Comparison of ENCODE assay signal across 11 cellular contexts in genomic region chr2:46988733-46989481, GRCh38. TPM values are rescaled to one million over a fixed set of nuclear protein-coding genes. Genes with fewer than 3 reads are reported as not detected.
A peak's percentile ranks its signal among the peaks of the same experiment; 100 is the strongest.
DNase-seq lines count a peak whose midpoint lies in the region; ATAC-seq, FAIRE-seq and TF ChIP-seq lines count a peak whose summit lies in the region.
"Had no signal": no experiment of that assay in that cellular context is flagged by ENCODE, and none has a peak within 500 bp of the region (broad histone marks: within the 10 kb centered on the region; RNA-seq: fewer than 3 reads in every experiment).

No MANE protein-coding gene starts in this region.

- no peak overlapping the region for H3K4me3 Mint-ChIP-seq in activated CD8-positive, alpha-beta T cell treated with anti-CD3 and anti-CD28 coated beads, Interleukin-2, amount 10 ng/mL, durations not matched to agents 7 days and 5 days
- H3K4me3 Mint-ChIP-seq: activated T-cell treated with anti-CD3 and anti-CD28 coated beads, Interleukin-2, amount 50 U/mL, for 72 hours had no signal

- 0 out of 2 replicates have a peak, but pooled peaks cover 2% of the 10 kb centered on the region for H4K20me1 ChIP-seq in K562 (replicated peaks; ENCODE audit: control insufficient read depth, insufficient read depth, low read length)

- no peak overlapping the region for H3K27ac Mint-ChIP-seq in activated CD8-positive, alpha-beta T cell treated with anti-CD3 and anti-CD28 coated beads, Interleukin-2, amount 10 ng/mL, durations not matched to agents 7 days and 5 days
- H3K27ac Mint-ChIP-seq: activated T-cell treated with anti-CD3 and anti-CD28 coated beads, Interleukin-2, amount 50 U/mL, for 72 hours had no signal

- no peaks in the 10 kb centered on the region for H3K9me3 ChIP-seq in K562 (replicated peaks; ENCODE audit: control insufficient read depth, insufficient read depth, low read depth, low read length)
- H3K9me3 ChIP-seq in stomach smooth muscle (ENCODE audit: control insufficient read depth in 2 of 2, low read length in 2 of 2) = no peaks in the 10 kb centered on the region

- H3K4me1 Mint-ChIP-seq in activated CD8-positive, alpha-beta T cell treated with anti-CD3 and anti-CD28 coated beads, Interleukin-2, amount 10 ng/mL, durations not matched to agents 7 days and 5 days (ENCODE audit: low read depth) = peaks cover 33% of the 10 kb centered on the region

- TF ChIP-seq RAD21 in K562 (CRISPR knock-in tag; conservative IDR thresholded peaks at IDR 0.05 in 1 of 2, IDR thresholded peaks at IDR 0.05 in 1 of 2) = no peak

- H3K9ac ChIP-seq in K562 (ENCODE audit: insufficient read depth in 1 of 2, low read depth in 2 of 2, low read length in 2 of 2) (no peak overlapping the region; a peak in 1 of 4 replicates), stomach smooth muscle (ENCODE audit: low read length in 2 of 2) (peak overlapping the region; percentile 55 to 72)
- H3K9ac ChIP-seq: parathyroid adenoma had no signal

- H3K27ac ChIP-seq in K562 (ENCODE audit: extremely low read depth, low read depth, low read length) (no peak overlapping the region), stomach smooth muscle (ENCODE audit: low read length) (peak overlapping the region; percentile 93)
- H3K27ac ChIP-seq: parathyroid adenoma had no signal

- no peak for TF ChIP-seq EP300 in K562 (IDR thresholded peaks at IDR 0.05; ENCODE audit: low read length)

- POLR2A ChIA-PET in K562 (lab: Yijun Ruan, JAX) = interaction anchor here (0.5 kb wide), 1 partner anchor 333 kb away, joined by 3 read pairs; no protein-coding TSS in a partner anchor
- POLR2A ChIA-PET in activated CD8-positive, alpha-beta T cell treated with anti-CD3 and anti-CD28 coated beads, Interleukin-2, amount 10 ng/mL, durations not matched to agents 7 days and 5 days (lab: Charles Lee) = interaction anchor here (1.0 kb wide), 1 partner anchor 47 kb away, joined by 4 read pairs; no protein-coding TSS in a partner anchor

- no peak overlapping the region for H2AFZ ChIP-seq in K562 (ENCODE audit: low read depth, low read length)
- H2AFZ ChIP-seq: parathyroid adenoma had no signal

- in situ Hi-C loops in K562 (cut with MboI) = no loop called here

- 0 out of 6 replicates have a peak, but pooled peaks of 1 of the 3 experiments have one; percentile 18 for TF ChIP-seq CTCF in K562 (IDR thresholded peaks at IDR 0.05 in 2 of 3, conservative IDR thresholded peaks at IDR 0.05 in 1 of 3; ENCODE audit: insufficient read depth in 2 of 3, low read depth in 1 of 3, low read length in 3 of 3)

- no peak for TF ChIP-seq POLR2A in K562 (conservative IDR thresholded peaks at IDR 0.05)

- no peaks in the 10 kb centered on the region for H3K9me1 ChIP-seq in K562 (ENCODE audit: control insufficient read depth, insufficient read depth, low read length)

- H3K4me2 ChIP-seq in K562 (ENCODE audit: insufficient read depth, low read length) = no peak overlapping the region

- peak; percentile 57 for DNase-seq in NCI-H1694 (lab: John Stamatoyannopoulos, UW)
- DNase-seq in K562 (ENCODE audit: extremely low read depth in 1 of 4, low spot score in 3 of 4) = no peak
- DNase-seq in inferior parietal cortex (ENCODE audit: extremely low spot score) = peak; percentile 85
- DNase-seq in activated CD8-positive, alpha-beta T cell treated with anti-CD3 and anti-CD28 coated beads, Interleukin-2, amount 10 ng/mL, durations not matched to agents 7 days and 5 days = no peak
- DNase-seq in HK-2 (ENCODE audit: unreplicated experiment) = no peak
- DNase-seq in activated CD4-positive, alpha-beta T cell treated with anti-CD3 and anti-CD28 coated beads, Interleukin-2, amount 50 U/mL, for 4 hours = no peak
- DNase-seq: activated T-cell treated with anti-CD3 and anti-CD28 coated beads, Interleukin-2, amount 50 U/mL, for 72 hours; stimulated activated naive CD4-positive, alpha-beta T cell had no signal

- H3K36me3 ChIP-seq in K562 (ENCODE audit: control insufficient read depth, insufficient read depth, low read length) (peaks cover 7% of the 10 kb centered on the region; the same call in 1 of the 3 replicates), stomach smooth muscle (ENCODE audit: control insufficient read depth in 2 of 2, insufficient read depth in 2 of 2, low read length in 2 of 2) (peaks cover 0 to 4% of the 10 kb centered on the region in 2 donors)

- no peaks in the 10 kb centered on the region for H3K9me3 Mint-ChIP-seq in activated CD8-positive, alpha-beta T cell treated with anti-CD3 and anti-CD28 coated beads, Interleukin-2, amount 10 ng/mL, durations not matched to agents 7 days and 5 days (ENCODE audit: insufficient read depth)
- H3K9me3 Mint-ChIP-seq: activated T-cell treated with anti-CD3 and anti-CD28 coated beads, Interleukin-2, amount 50 U/mL, for 72 hours had no signal

- CTCF ChIA-PET in K562 (lab: Yijun Ruan, JAX; ENCODE audit: low intra/inter-chr PET ratio) = interaction anchor here (0.6 to 1.1 kb wide), 2 partner anchors 284 to 399 kb away, joined by 3 read pairs; no protein-coding TSS in a partner anchor
- CTCF ChIA-PET in activated CD8-positive, alpha-beta T cell treated with anti-CD3 and anti-CD28 coated beads, Interleukin-2, amount 10 ng/mL, durations not matched to agents 7 days and 5 days (lab: Charles Lee) = interaction anchor here (0.6 to 1.8 kb wide), 7 partner anchors 16 to 294 kb away, joined by 3 to 5 read pairs (median 3); no protein-coding TSS in a partner anchor

- H3K36me3 Mint-ChIP-seq in activated CD8-positive, alpha-beta T cell treated with anti-CD3 and anti-CD28 coated beads, Interleukin-2, amount 10 ng/mL, durations not matched to agents 7 days and 5 days (ENCODE audit: low read depth) = peaks cover 26% of the 10 kb centered on the region

- no peak for FAIRE-seq in K562 (lab: Jason Lieb, UNC)

- H3K79me2 ChIP-seq in K562 (ENCODE audit: control insufficient read depth, insufficient read depth, low read length) = no peaks in the 10 kb centered on the region

- H3K4me3 ChIP-seq in K562 (no peak overlapping the region), stomach smooth muscle (ENCODE audit: low read length in 2 of 2) (peak overlapping the region; percentile 26 to 40)

- WGBS in K562 (ENCODE audit: insufficient coverage, low coverage, missing lambda C conversion rate) = 69% methylated on average over 10 of the region's 10 CpGs

- H3K4me1 ChIP-seq in K562 (replicated peaks in 1 of 2; ENCODE audit: control insufficient read depth in 2 of 2, insufficient read depth in 2 of 2, low read length in 2 of 2) (peaks cover 24 to 29% of the 10 kb centered on the region in 2 experiments), stomach smooth muscle (ENCODE audit: control insufficient read depth, insufficient read depth, low read length) (peaks cover 81% of the 10 kb centered on the region)

- ATAC-seq in K562 (no peak), GM21529 (IDR thresholded peaks at IDR 0.05; ENCODE audit: unreplicated experiment) (no peak)
- no peak for ATAC-seq in activated CD8-positive, alpha-beta T cell treated with anti-CD3 and anti-CD28 coated beads, Interleukin-2, amount 10 ng/mL, durations not matched to agents 7 days and 5 days
- ATAC-seq: activated T-cell treated with anti-CD3 and anti-CD28 coated beads, Interleukin-2, amount 50 U/mL, for 72 hours had no signal

- H3K27me3 ChIP-seq in K562 (ENCODE audit: control insufficient read depth in 2 of 2, insufficient read depth in 2 of 2, low read length in 2 of 2) (no peaks in the 10 kb centered on the region), stomach smooth muscle (ENCODE audit: control insufficient read depth in 1 of 2, insufficient read depth in 2 of 2, low read length in 2 of 2) (no peaks in the 10 kb centered on the region)

- no TSS peak for BruUV-seq in K562 (replicated peaks; lab: Mats Ljungman, UMichigan)

- H3K27me3 Mint-ChIP-seq in activated CD8-positive, alpha-beta T cell treated with anti-CD3 and anti-CD28 coated beads, Interleukin-2, amount 10 ng/mL, durations not matched to agents 7 days and 5 days (ENCODE audit: low read depth) = no peaks in the 10 kb centered on the region

- intact Hi-C loops in K562 (cut with micrococcal nuclease) = no loop called here

TF ChIP-seq in K562, 482 proteins besides CTCF, POLR2A, EP300 and RAD21 (continues in another document):
- no peak for TF ChIP-seq SMARCC2 (IDR thresholded peaks at IDR 0.05; ENCODE audit: low read depth)
- TF ChIP-seq ZBTB33 (CRISPR knock-in tag; IDR thresholded peaks at IDR 0.05) = 0 out of 2 replicates have a peak, but pooled peaks have one; percentile 25

RNA-seq across cellular contexts. Expression of gene TTC7A, which starts 47.9 kb away (rescaled TPM):
- total RNA-seq in K562 (2011; cell fraction: chromatin; rRNA removed; ENCODE audit: low replicate concordance) = 30.2 and 61.4 TPM in 2 replicates
- total RNA-seq in K562 (2011; cell fraction: nucleolus; rRNA removed) = 25.0 and 33.5 TPM in 2 replicates
- total RNA-seq in K562 (2011; cell fraction: nucleoplasm; rRNA removed) = 22.7 and 28.2 TPM in 2 replicates
- total RNA-seq in K562 (2014; rRNA removed) (9.3 and 10.9 TPM in 2 replicates), K562 (2014; rRNA removed; fragmentation: Illumina TruSeq; extraction: Trizol) (4.2 and 4.8 TPM in 2 replicates), K562 (2015; rRNA removed; fragmentation: Illumina TruSeq; extraction: Trizol) (5.8 and 5.9 TPM in 2 replicates), K562 (2021) (14.5 and 15.0 TPM in 2 replicates)
- polyA plus RNA-seq in K562 (2011; rRNA removed) (7.1 and 9.3 TPM in 2 replicates), K562 (2014; fragmentation: Illumina TruSeq; extraction: Trizol) (7.7 and 8.8 TPM in 2 replicates), K562 (2014; fragmentation: Nextera tagmentation; extraction: Ambion mirVana) (under 1 TPM; 0.68 to 0.70 TPM), K562 (2014; rRNA removed) (6.8 and 7.7 TPM in 2 replicates)
- 5.9 and 9.1 TPM in 2 replicates for polyA plus RNA-seq in K562 (2011; cell fraction: cytosol; rRNA removed)
- 26.0 and 36.1 TPM in 2 replicates for polyA plus RNA-seq in K562 (2011; cell fraction: nucleus; rRNA removed)
- 10.1 and 12.3 TPM in 2 replicates for polyA plus RNA-seq in K562 (2012)
- polyA minus RNA-seq in K562 (2011; rRNA and poly(A)+ RNA removed) = 7.8 and 7.9 TPM in 2 replicates
- polyA minus RNA-seq in K562 (2011; cell fraction: cytosol; rRNA and poly(A)+ RNA removed) = 5.4 and 8.4 TPM in 2 replicates
- 16.6 and 18.9 TPM in 2 replicates for polyA minus RNA-seq in K562 (2011; cell fraction: nucleus; rRNA and poly(A)+ RNA removed)
- 10 to 100 TPM; 59.3 to 61.0 TPM for total RNA-seq in activated CD8-positive, alpha-beta T cell treated with anti-CD3 and anti-CD28 coated beads, Interleukin-2, amount 10 ng/mL, durations not matched to agents 7 days and 5 days

Comparison
In these comparisons a context has a peak if more than half of its experiments do, and no peak if none do; other contexts are left out.
1. DNase-seq: peak in NCI-H1694 (single experiment) and inferior parietal cortex (single experiment); none in K562 (0 of 4), activated CD8-positive, alpha-beta T cell treated with anti-CD3 and anti-CD28 coated beads, Interleukin-2, amount 10 ng/mL, durations not matched to agents 7 days and 5 days (single experiment), HK-2 (single experiment) and activated CD4-positive, alpha-beta T cell treated with anti-CD3 and anti-CD28 coated beads, Interleukin-2, amount 50 U/mL, for 4 hours (0 of 2).
2. H3K9ac ChIP-seq: peak in stomach smooth muscle (2 of 2); none in K562 (0 of 2).